In the genomic region with DNA sequence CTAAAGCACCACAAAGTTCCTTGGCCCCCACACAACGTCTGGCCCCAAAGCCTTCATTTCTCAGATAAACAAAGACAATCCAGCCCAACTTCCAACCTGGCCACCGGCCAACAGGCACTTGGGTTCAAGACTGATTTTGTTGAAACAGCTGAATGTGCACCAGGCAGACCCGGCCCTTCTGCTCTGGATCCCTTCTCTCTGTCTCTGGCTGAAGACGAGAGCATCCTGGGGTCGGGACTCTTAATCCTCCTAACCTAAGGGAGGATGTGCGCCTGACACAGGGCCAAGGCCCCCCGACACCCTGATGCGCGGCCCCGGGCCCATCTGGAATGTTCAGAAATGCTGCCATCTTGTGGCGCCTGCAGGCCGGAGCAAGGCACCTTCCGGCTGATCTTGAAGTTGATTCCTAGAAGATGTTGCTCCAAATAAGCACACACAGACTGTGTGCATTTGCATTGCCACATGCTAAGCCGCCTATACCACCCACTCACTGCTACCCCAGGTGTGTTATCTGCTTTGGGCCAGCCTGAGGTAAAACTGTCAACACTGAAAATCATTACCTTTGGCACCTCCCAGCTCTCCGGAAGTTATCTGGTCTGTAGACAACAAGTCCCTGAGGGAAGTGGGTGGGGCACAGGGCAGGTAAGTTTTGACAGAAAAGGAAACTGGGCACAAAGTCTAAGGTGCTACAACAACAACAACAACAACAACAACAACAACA, we compare ENCODE assay signal across 8 cellular contexts.
DNase-seq lines count a peak whose midpoint lies in the region; ATAC-seq and TF ChIP-seq lines count a peak whose summit lies in the region.

No MANE protein-coding gene starts in this region.

- TF ChIP-seq CTCF in WI38 (IDR thresholded peaks at IDR 0.05; ENCODE audit: low read depth, low read length), result peak; percentile 56

- intact Hi-C loops in Right ventricle myocardium superior (cut with DNase I), result no loop called here

- ATAC-seq in Right ventricle myocardium superior (ENCODE audit: poor library complexity), result peak; percentile 66
- ATAC-seq in GM19324 (IDR thresholded peaks at IDR 0.05; ENCODE audit: low FRiP score, unreplicated experiment), result no peak
- no peak for ATAC-seq in GM18519 (IDR thresholded peaks at IDR 0.05; ENCODE audit: low FRiP score, unreplicated experiment)

- no peak overlapping the region for H3K4me3 ChIP-seq in WI38 (ENCODE audit: low read depth, low read length)

- DNase-seq in NCI-H345 (lab: John Stamatoyannopoulos, UW) (peak; percentile 28), NCI-H345 treated with DMSO at 0.1 percent for 48 hours (lab: John Stamatoyannopoulos, UW; ENCODE audit: unreplicated experiment) (no peak), HK-2 (ENCODE audit: unreplicated experiment) (peak; percentile 40), Right ventricle myocardium superior (peak; percentile 69), renal cortical epithelial cell (ENCODE audit: low read depth) (peak; percentile 21)
